In the genomic region with DNA sequence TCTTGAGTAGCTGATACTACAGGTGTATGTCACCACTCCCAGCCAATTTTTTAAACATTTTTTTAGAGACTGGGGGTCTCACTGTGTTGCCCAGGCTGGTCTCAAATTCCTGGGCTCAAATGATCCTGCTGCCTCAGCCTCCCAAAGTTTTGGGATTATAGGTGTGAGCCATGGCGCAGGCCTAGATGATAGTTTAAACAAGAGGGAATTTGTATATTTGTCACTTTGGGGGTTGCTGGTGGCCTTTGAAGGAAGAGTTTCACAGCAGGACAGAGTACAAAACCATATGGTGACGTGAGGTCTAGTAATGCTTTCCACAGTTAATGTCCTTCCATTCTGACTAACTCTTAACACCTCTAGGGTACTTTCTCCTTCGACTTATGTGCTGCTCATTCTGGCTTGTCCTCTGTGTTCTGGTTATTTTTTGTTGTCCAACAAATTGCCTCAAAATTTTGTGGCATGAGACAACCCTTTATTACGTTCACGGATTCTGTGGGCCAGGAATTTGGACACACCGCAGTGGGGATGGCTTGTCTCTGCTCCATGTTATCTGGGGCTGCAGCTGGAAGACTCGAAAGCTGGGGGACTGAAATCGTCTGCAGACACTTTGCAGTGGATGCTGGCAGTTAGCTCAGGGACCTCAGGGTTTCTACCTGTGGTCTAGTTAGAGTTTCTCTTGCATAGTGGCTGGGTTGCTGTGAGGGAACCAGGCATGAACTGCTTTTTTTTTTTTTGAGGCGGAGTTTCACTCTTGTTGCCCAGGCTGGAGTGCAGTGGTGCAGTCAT, we compare ENCODE assay signal across 1 cellular context.
TF ChIP-seq lines count a peak whose summit lies in the region.

No MANE protein-coding gene starts in this region.

TF ChIP-seq in H1, 55 proteins besides CTCF, POLR2A, EP300 and RAD21:
- TF ChIP-seq TEAD4 (IDR thresholded peaks at IDR 0.05; ENCODE audit: low read depth, low read length), result no peak
- no peak for TF ChIP-seq MAFK (IDR thresholded peaks at IDR 0.05; ENCODE audit: low read depth, low read length)
- no peak for TF ChIP-seq GABPA (IDR thresholded peaks at IDR 0.05; ENCODE audit: borderline replicate concordance, insufficient read depth, low read length)
TF ChIP-seq in H1: peak in this region for 0.
